ENCODE assay signal across 12 cellular contexts in the genomic region with DNA sequence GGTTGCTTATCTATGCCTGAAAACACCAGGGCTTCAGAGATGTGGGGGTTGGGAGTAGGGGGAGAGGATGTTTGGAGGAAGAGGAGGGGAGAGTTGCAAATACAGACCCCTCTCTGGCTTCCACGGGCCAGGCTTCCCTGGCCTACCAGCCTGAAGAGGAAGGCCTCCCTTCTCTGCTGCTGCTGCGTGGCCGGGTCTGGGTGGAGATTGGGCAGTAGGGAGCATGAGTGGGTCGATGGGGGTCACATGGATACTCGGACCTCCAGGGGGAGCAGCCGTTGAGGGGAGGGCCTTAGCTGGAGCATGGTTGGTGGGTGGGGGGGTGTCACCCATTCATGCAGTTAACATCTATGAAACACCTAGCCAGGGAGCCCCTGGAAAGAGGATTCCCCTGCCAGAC. TPM values are rescaled to one million over a fixed set of nuclear protein-coding genes. Genes with fewer than 3 reads are reported as not detected.
DNase-seq lines count a peak whose midpoint lies in the region; ATAC-seq and TF ChIP-seq lines count a peak whose summit lies in the region.
"Had no signal": no experiment of that assay in that cellular context is flagged by ENCODE, and none has a peak within 500 bp of the region (broad histone marks: within the 10 kb centered on the region; RNA-seq: fewer than 3 reads in every experiment).

No MANE protein-coding gene starts in this region.

- peaks cover 73% of the 10 kb centered on the region for H3K4me1 Mint-ChIP-seq in activated naive CD8-positive, alpha-beta T cell (ENCODE audit: low read depth)
- H3K4me1 Mint-ChIP-seq in activated naive CD8-positive, alpha-beta T cell treated with anti-CD3 and anti-CD28 coated beads, Interleukin-2, amount 50 U/mL, for 24 hours = peaks cover 85% of the 10 kb centered on the region

- H3K36me3 Mint-ChIP-seq in activated naive CD8-positive, alpha-beta T cell = no peaks in the 10 kb centered on the region
- no peaks in the 10 kb centered on the region for H3K36me3 Mint-ChIP-seq in activated naive CD8-positive, alpha-beta T cell treated with anti-CD3 and anti-CD28 coated beads, Interleukin-2, amount 50 U/mL, for 24 hours (ENCODE audit: low read depth)

- no peak for DNase-seq in activated naive CD8-positive, alpha-beta T cell treated with anti-CD3 and anti-CD28 coated beads, Interleukin-2, amount 50 U/mL, for 24 hours
- DNase-seq in WERI-Rb-1 = no peak
- no peak for DNase-seq in suprapubic skin (ENCODE audit: low spot score in 2 of 2)
- no peak for DNase-seq in CD1c-positive myeloid dendritic cell (ENCODE audit: extremely low spot score)
- no peak for DNase-seq in Karpas-422
- DNase-seq: NCI-H2171 treated with DMSO at 0.1 percent for 48 hours had no signal

- H3K4me3 Mint-ChIP-seq in activated naive CD8-positive, alpha-beta T cell = no peak overlapping the region
- H3K4me3 Mint-ChIP-seq in activated naive CD8-positive, alpha-beta T cell treated with anti-CD3 and anti-CD28 coated beads, Interleukin-2, amount 50 U/mL, for 24 hours = no peak overlapping the region
- H3K4me3 Mint-ChIP-seq: neural crest cell had no signal

- H3K79me2 ChIP-seq in Karpas-422 (ENCODE audit: low read length) = no peaks in the 10 kb centered on the region

- TF ChIP-seq EP300 in suprapubic skin (IDR thresholded peaks at IDR 0.05) = no peak

- no peaks in the 10 kb centered on the region for H3K9me3 Mint-ChIP-seq in activated naive CD8-positive, alpha-beta T cell (ENCODE audit: low read depth)
- H3K9me3 Mint-ChIP-seq in activated naive CD8-positive, alpha-beta T cell treated with anti-CD3 and anti-CD28 coated beads, Interleukin-2, amount 50 U/mL, for 24 hours = no peaks in the 10 kb centered on the region
- H3K9me3 Mint-ChIP-seq: neural crest cell had no signal

- H3K4me2 ChIP-seq in Karpas-422 (ENCODE audit: low read depth, low read length, poor library complexity, severe bottlenecking) = no peak overlapping the region

- peak overlapping the region in 1 of 2 donors; percentile 40 for H3K9ac ChIP-seq in liver (ENCODE audit: low read depth in 1 of 2, low read length in 2 of 2)
- H3K9ac ChIP-seq in Karpas-422 (ENCODE audit: low read length) = no peak overlapping the region

- H3K9me2 ChIP-seq in Karpas-422 (replicated peaks; ENCODE audit: insufficient read depth, low read length) = no peaks in the 10 kb centered on the region

- H2AFZ ChIP-seq in Karpas-422 (ENCODE audit: low read length) = no peak overlapping the region

- peaks cover 23 to 79% (median 69%) of the 10 kb centered on the region in 4 donors for H3K4me1 ChIP-seq in liver (ENCODE audit: control insufficient read depth in 4 of 4, insufficient read depth in 4 of 4, low read length in 3 of 4)
- H3K4me1 ChIP-seq in suprapubic skin = peaks cover 66% of the 10 kb centered on the region
- no peaks in the 10 kb centered on the region for H3K4me1 ChIP-seq in Karpas-422 (ENCODE audit: low read length)

- no peak for ATAC-seq in activated naive CD8-positive, alpha-beta T cell treated with anti-CD3 and anti-CD28 coated beads, Interleukin-2, amount 50 U/mL, for 24 hours
- no peak for ATAC-seq in GM21390 (IDR thresholded peaks at IDR 0.05; ENCODE audit: unreplicated experiment)

- peak overlapping the region; percentile 1; the same call in 1 of the 2 replicates for H3K27ac ChIP-seq in WERI-Rb-1
- H3K27ac ChIP-seq in liver (ENCODE audit: low read depth in 1 of 2, low read length in 2 of 2) = peak overlapping the region in 1 of 2 donors; percentile 36
- peak overlapping the region; percentile 49 for H3K27ac ChIP-seq in suprapubic skin
- no peak overlapping the region for H3K27ac ChIP-seq in Karpas-422 (ENCODE audit: low read length)

- TF ChIP-seq POLR2A in suprapubic skin (IDR thresholded peaks at IDR 0.05) = no peak

- H3K27me3 ChIP-seq in WERI-Rb-1 (ENCODE audit: insufficient read depth, low read depth, severe bottlenecking) (no peaks in the 10 kb centered on the region), liver (ENCODE audit: control insufficient read depth in 4 of 4, insufficient read depth in 4 of 4, low read length in 3 of 4) (no peaks in the 10 kb centered on the region), suprapubic skin (no peaks in the 10 kb centered on the region), Karpas-422 (ENCODE audit: low read length) (no peaks in the 10 kb centered on the region)

- H3K4me3 ChIP-seq in WERI-Rb-1 (ENCODE audit: low read depth, low read length) (no peak overlapping the region), liver (ENCODE audit: low read depth in 1 of 3, low read length in 3 of 3) (peak overlapping the region; percentile 49 to 77 (median 70)), suprapubic skin (peak overlapping the region; percentile 51), Karpas-422 (ENCODE audit: low read length) (no peak overlapping the region)

- H3K27me3 Mint-ChIP-seq in activated naive CD8-positive, alpha-beta T cell = no peaks in the 10 kb centered on the region
- no peaks in the 10 kb centered on the region for H3K27me3 Mint-ChIP-seq in activated naive CD8-positive, alpha-beta T cell treated with anti-CD3 and anti-CD28 coated beads, Interleukin-2, amount 50 U/mL, for 24 hours

- H3K27ac Mint-ChIP-seq in activated naive CD8-positive, alpha-beta T cell = peak overlapping the region; percentile 22
- no peak overlapping the region for H3K27ac Mint-ChIP-seq in activated naive CD8-positive, alpha-beta T cell treated with anti-CD3 and anti-CD28 coated beads, Interleukin-2, amount 50 U/mL, for 24 hours

- H3K36me3 ChIP-seq in WERI-Rb-1 = no peaks in the 10 kb centered on the region
- peaks cover 0 to 12% (median 4%) of the 10 kb centered on the region in 4 donors for H3K36me3 ChIP-seq in liver (ENCODE audit: control insufficient read depth in 4 of 4, insufficient read depth in 3 of 4, low read depth in 1 of 4, low read length in 3 of 4)
- H3K36me3 ChIP-seq in suprapubic skin = peaks cover 3% of the 10 kb centered on the region
- no peaks in the 10 kb centered on the region for H3K36me3 ChIP-seq in Karpas-422 (ENCODE audit: insufficient read depth, low read length)

- no peak for TF ChIP-seq RAD21 in liver (IDR thresholded peaks at IDR 0.05)

- TF ChIP-seq CTCF in WERI-Rb-1 (IDR thresholded peaks at IDR 0.05; ENCODE audit: low read depth, low read length) (no peak), liver (IDR thresholded peaks at IDR 0.05; ENCODE audit: low read depth, low read length, missing input control) (no peak), suprapubic skin (IDR thresholded peaks at IDR 0.05) (no peak)

- H3K9me3 ChIP-seq in WERI-Rb-1 (ENCODE audit: severe bottlenecking) (no peaks in the 10 kb centered on the region), liver (ENCODE audit: control insufficient read depth in 4 of 4, low read length in 3 of 4) (no peaks in the 10 kb centered on the region), suprapubic skin (no peaks in the 10 kb centered on the region), Karpas-422 (ENCODE audit: low read length) (no peaks in the 10 kb centered on the region)

- H4K20me1 ChIP-seq in Karpas-422 (ENCODE audit: insufficient read depth, low read depth, low read length) = no peaks in the 10 kb centered on the region

- WGBS in liver = 30% methylated on average over 6 of the region's 6 CpGs
- WGBS in suprapubic skin = 65% methylated on average over 6 of the region's 6 CpGs

TF ChIP-seq in liver, 16 proteins besides CTCF, POLR2A, EP300 and RAD21 (continues in another document):
- TF ChIP-seq GABPA (IDR thresholded peaks at IDR 0.05 in 1 of 2, conservative IDR thresholded peaks at IDR 0.05 in 1 of 2) (no peak), SP1 (IDR thresholded peaks at IDR 0.05) (no peak), JUND (IDR thresholded peaks at IDR 0.05) (no peak), FOXA2 (IDR thresholded peaks at IDR 0.05) (no peak), HNF4A (conservative IDR thresholded peaks at IDR 0.05) (no peak)
- TF ChIP-seq, protein P1, sequence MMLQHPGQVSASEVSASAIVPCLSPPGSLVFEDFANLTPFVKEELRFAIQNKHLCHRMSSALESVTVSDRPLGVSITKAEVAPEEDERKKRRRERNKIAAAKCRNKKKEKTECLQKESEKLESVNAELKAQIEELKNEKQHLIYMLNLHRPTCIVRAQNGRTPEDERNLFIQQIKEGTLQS (IDR thresholded peaks at IDR 0.05) = no peak
- TF ChIP-seq, protein P2, sequence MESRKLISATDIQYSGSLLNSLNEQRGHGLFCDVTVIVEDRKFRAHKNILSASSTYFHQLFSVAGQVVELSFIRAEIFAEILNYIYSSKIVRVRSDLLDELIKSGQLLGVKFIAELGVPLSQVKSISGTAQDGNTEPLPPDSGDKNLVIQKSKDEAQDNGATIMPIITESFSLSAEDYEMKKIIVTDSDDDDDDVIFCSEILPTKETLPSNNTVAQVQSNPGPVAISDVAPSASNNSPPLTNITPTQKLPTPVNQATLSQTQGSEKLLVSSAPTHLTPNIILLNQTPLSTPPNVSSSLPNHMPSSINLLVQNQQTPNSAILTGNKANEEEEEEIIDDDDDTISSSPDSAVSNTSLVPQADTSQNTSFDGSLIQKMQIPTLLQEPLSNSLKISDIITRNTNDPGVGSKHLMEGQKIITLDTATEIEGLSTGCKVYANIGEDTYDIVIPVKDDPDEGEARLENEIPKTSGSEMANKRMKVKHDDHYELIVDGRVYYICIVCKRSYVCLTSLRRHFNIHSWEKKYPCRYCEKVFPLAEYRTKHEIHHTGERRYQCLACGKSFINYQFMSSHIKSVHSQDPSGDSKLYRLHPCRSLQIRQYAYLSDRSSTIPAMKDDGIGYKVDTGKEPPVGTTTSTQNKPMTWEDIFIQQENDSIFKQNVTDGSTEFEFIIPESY (IDR thresholded peaks at IDR 0.05) = no peak

RNA-seq across cellular contexts. Expression of a gene that starts 1.5 kb away (rescaled TPM):
- 10 to 100 TPM in 1 of 2 donors, 1 to 10 TPM in 1; 2.9 to 59.2 TPM for total RNA-seq in liver
- polyA plus RNA-seq in liver = 10 to 100 TPM; 10.7 to 15.4 TPM
- 10 to 100 TPM; 29.0 to 73.8 (median 43.0) TPM for total RNA-seq in suprapubic skin
- total RNA-seq in Karpas-422 (2014; rRNA removed; shearing (Covaris generic); ENCODE audit: low replicate concordance) = not detected in 2 replicates
- total RNA-seq: lung microvascular endothelial cell had no signal

RNA-seq across cellular contexts. Expression of a gene that starts 9.6 kb away (rescaled TPM):
- not detected for total RNA-seq in liver
- polyA plus RNA-seq in liver = under 1 TPM; 0.02 to 0.08 TPM
- total RNA-seq in suprapubic skin = 1 to 10 TPM in 3 of 4 donors, under 1 TPM in 1; 0.68 to 7.3 (median 2.1) TPM
- total RNA-seq in Karpas-422 (2014; rRNA removed; shearing (Covaris generic); ENCODE audit: low replicate concordance) = not detected in 2 replicates
- total RNA-seq: urinary bladder had no signal

RNA-seq across cellular contexts. Expression of a gene that starts 23.5 kb away (rescaled TPM):
- total RNA-seq in liver = under 1 TPM in 1 of 2 donors, not detected in 1; 0.09 TPM
- not detected for polyA plus RNA-seq in liver
- total RNA-seq in suprapubic skin = 10 to 100 TPM; 29.1 to 89.7 (median 64.3) TPM
- not detected in 2 replicates for total RNA-seq in Karpas-422 (2014; rRNA removed; shearing (Covaris generic); ENCODE audit: low replicate concordance)
- total RNA-seq: lung microvascular endothelial cell, neural crest cell, urinary bladder had no signal
- polyA plus RNA-seq: urinary bladder had no signal

RNA-seq across cellular contexts. Expression of a gene that starts 24.8 kb away (rescaled TPM):
- total RNA-seq in liver (under 1 TPM; 0.05 to 0.50 TPM), suprapubic skin (1 to 10 TPM in 1 of 4 donors, under 1 TPM in 3; 0.38 to 2.7 (median 0.81) TPM)
- polyA plus RNA-seq in liver = under 1 TPM in 1 of 2 donors, not detected in 1; 0.09 TPM
- total RNA-seq in Karpas-422 (2014; rRNA removed; shearing (Covaris generic); ENCODE audit: low replicate concordance) = 0.07 TPM in 1 of 2 replicates, not detected in the other
- total RNA-seq: lung microvascular endothelial cell, neural crest cell had no signal

RNA-seq across cellular contexts. Expression of a gene that starts 39.8 kb away (rescaled TPM):
- total RNA-seq in liver (1 to 10 TPM; 5.1 to 6.7 TPM), suprapubic skin (1 to 10 TPM; 1.2 to 4.1 (median 3.1) TPM)
- 1 to 10 TPM; 1.5 to 2.6 TPM for polyA plus RNA-seq in liver
- total RNA-seq in Karpas-422 (2014; rRNA removed; shearing (Covaris generic); ENCODE audit: low replicate concordance) = 5.6 and 5.9 TPM in 2 replicates

Comparison
In these comparisons a context has a peak if more than half of its experiments do, and no peak if none do; other contexts are left out.
1. H3K4me3 ChIP-seq: peak in liver (3 of 3) and suprapubic skin (single experiment); none in WERI-Rb-1 (single experiment) and Karpas-422 (single experiment).
2. RNA of a gene that starts 23.5 kb away (total RNA-seq): 29.1 to 89.7 TPM in suprapubic skin; 0.09 TPM in liver and not detected in Karpas-422; every median in the first group is over 10 times any median in the second.